In genomic region chr15:82849556-82850241, GRCh38 we compare ENCODE assay signal across 9 cellular contexts. TPM values are rescaled to one million over a fixed set of nuclear protein-coding genes. Genes with fewer than 3 reads are reported as not detected.
A peak's percentile ranks its signal among the peaks of the same experiment; 100 is the strongest.
DNase-seq lines count a peak whose midpoint lies in the region; ATAC-seq and TF ChIP-seq lines count a peak whose summit lies in the region.
"Had no signal": no experiment of that assay in that cellular context is flagged by ENCODE, and none has a peak within 500 bp of the region (broad histone marks: within the 10 kb centered on the region; RNA-seq: fewer than 3 reads in every experiment).

No MANE protein-coding gene starts in this region.

- 20 to 34% methylated on average over 17 to 20 of the region's 20 CpGs for WGBS in tibial nerve, 2 donors

- peaks cover 0 to 24% (median 0%) of the 10 kb centered on the region in 3 donors for H3K36me3 ChIP-seq in tibial nerve

- TF ChIP-seq CTCF in nephron progenitor cell (IDR thresholded peaks at IDR 0.05) (peak; percentile 75), tibial nerve (IDR thresholded peaks at IDR 0.05) (peak; percentile 32 to 63 (median 54))

- TF ChIP-seq POLR2A in tibial nerve (IDR thresholded peaks at IDR 0.05), result no peak

- peaks cover 0 to 11% (median 0%) of the 10 kb centered on the region in 4 donors for H3K4me1 ChIP-seq in tibial nerve

- H3K27me3 ChIP-seq in tibial nerve, result no peaks in the 10 kb centered on the region

- no peaks in the 10 kb centered on the region for H3K27me3 Mint-ChIP-seq in activated T-cell treated with anti-CD3 and anti-CD28 coated beads, Interleukin-2, amount 50 U/mL, for 4 hours (ENCODE audit: low read depth)
- H3K27me3 Mint-ChIP-seq in nephron progenitor cell (ENCODE audit: low read depth, poor library complexity), result peaks cover 4% of the 10 kb centered on the region
- H3K27me3 Mint-ChIP-seq: central memory CD8-positive, alpha-beta T cell had no signal

- no peak for TF ChIP-seq EP300 in tibial nerve (IDR thresholded peaks at IDR 0.05)

- DNase-seq in DMS53 treated with DMSO at 0.1 percent for 48 hours (lab: John Stamatoyannopoulos, UW; ENCODE audit: unreplicated experiment), result peak; percentile 80
- peak; percentile 56 for DNase-seq in NCI-H774 (lab: John Stamatoyannopoulos, UW)
- DNase-seq in activated T-cell treated with anti-CD3 and anti-CD28 coated beads, Interleukin-2, amount 50 U/mL, for 4 hours, result peak; percentile 15
- peak; percentile 40 for DNase-seq in foreskin melanocyte
- DNase-seq in nephron progenitor cell, result peak; percentile 80
- peak in 1 of 2 donors; percentile 44 for DNase-seq in tibial nerve (ENCODE audit: low spot score in 2 of 2)

- H3K9me3 Mint-ChIP-seq in activated T-cell treated with anti-CD3 and anti-CD28 coated beads, Interleukin-2, amount 50 U/mL, for 4 hours, result no peaks in the 10 kb centered on the region
- no peaks in the 10 kb centered on the region for H3K9me3 Mint-ChIP-seq in nephron progenitor cell
- H3K9me3 Mint-ChIP-seq: central memory CD8-positive, alpha-beta T cell had no signal

- no peak overlapping the region for H3K4me3 Mint-ChIP-seq in activated T-cell treated with anti-CD3 and anti-CD28 coated beads, Interleukin-2, amount 50 U/mL, for 4 hours
- peak overlapping the region; percentile 20 for H3K4me3 Mint-ChIP-seq in nephron progenitor cell
- H3K4me3 Mint-ChIP-seq: central memory CD8-positive, alpha-beta T cell had no signal

- H3K27ac ChIP-seq in tibial nerve, result no peak overlapping the region

- ATAC-seq in HG02759 (IDR thresholded peaks at IDR 0.05; ENCODE audit: unreplicated experiment) (peak; percentile 65), GM21825 (IDR thresholded peaks at IDR 0.05; ENCODE audit: unreplicated experiment) (no peak)
- ATAC-seq in activated T-cell treated with anti-CD3 and anti-CD28 coated beads, Interleukin-2, amount 50 U/mL, for 4 hours, result peak; percentile 60 to 68

- H3K27ac Mint-ChIP-seq in nephron progenitor cell, result peak overlapping the region; percentile 72

- peaks cover 12% of the 10 kb centered on the region for H3K4me1 Mint-ChIP-seq in activated T-cell treated with anti-CD3 and anti-CD28 coated beads, Interleukin-2, amount 50 U/mL, for 4 hours (ENCODE audit: low read depth)
- peaks cover 48% of the 10 kb centered on the region for H3K4me1 Mint-ChIP-seq in nephron progenitor cell
- H3K4me1 Mint-ChIP-seq: central memory CD8-positive, alpha-beta T cell had no signal

- no peak overlapping the region for H3K4me3 ChIP-seq in tibial nerve

- no peaks in the 10 kb centered on the region for H3K9me3 ChIP-seq in tibial nerve

- H3K36me3 Mint-ChIP-seq in activated T-cell treated with anti-CD3 and anti-CD28 coated beads, Interleukin-2, amount 50 U/mL, for 4 hours (ENCODE audit: insufficient read depth), result no peaks in the 10 kb centered on the region
- peaks cover 11% of the 10 kb centered on the region for H3K36me3 Mint-ChIP-seq in nephron progenitor cell (ENCODE audit: low read depth)

RNA-seq across cellular contexts. Expression of gene WHAMM, which starts 40.3 kb away (rescaled TPM):
- 1 to 10 TPM; 7.1 to 9.6 (median 7.6) TPM for total RNA-seq in activated T-cell treated with anti-CD3 and anti-CD28 coated beads, Interleukin-2, amount 50 U/mL, for 4 hours
- 10 to 100 TPM; 11.8 to 17.4 (median 13.0) TPM for total RNA-seq in tibial nerve

RNA-seq across cellular contexts. Expression of gene FSD2, which starts 43.8 kb away (rescaled TPM):
- total RNA-seq in activated T-cell treated with anti-CD3 and anti-CD28 coated beads, Interleukin-2, amount 50 U/mL, for 4 hours, result not detected
- under 1 TPM in 1 of 4 donors, not detected in 3; 0.20 TPM for total RNA-seq in tibial nerve
